ENCODE assay signal across 40 cellular contexts in the genomic region with DNA sequence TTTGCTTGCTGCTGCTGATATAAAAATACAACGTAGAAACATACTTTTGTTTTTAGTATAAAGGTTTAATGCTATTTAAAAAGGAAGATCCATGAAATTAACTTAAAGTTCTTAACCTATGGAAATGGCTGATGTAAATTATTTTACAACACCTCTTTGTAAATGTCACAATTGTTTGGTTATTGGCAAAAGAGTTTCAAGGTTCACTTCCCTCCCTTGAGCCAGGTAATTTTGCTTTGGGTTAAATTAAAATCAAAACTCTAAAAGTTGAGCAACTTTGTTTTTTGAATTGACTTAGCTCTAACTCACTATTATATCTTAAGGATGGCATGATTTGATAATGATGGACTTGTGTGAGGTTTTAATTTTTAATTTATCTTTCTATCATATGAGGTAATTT. TPM values are rescaled to one million over a fixed set of nuclear protein-coding genes. Genes with fewer than 3 reads are reported as not detected.
"Had no signal": no experiment of that assay in that cellular context is flagged by ENCODE, and none has a peak within 500 bp of the region (broad histone marks: within the 10 kb centered on the region; RNA-seq: fewer than 3 reads in every experiment).

No MANE protein-coding gene starts in this region.

- H3K4me1 Mint-ChIP-seq: activated B cell treated with CpG ODN at 0.5 μM for 24 hours; activated CD4-positive, alpha-beta T cell treated with anti-CD3 and anti-CD28 coated beads, Interleukin-2, amount 10 ng/mL, durations not matched to agents 24 days and 14 days; activated naive CD8-positive, alpha-beta T cell treated with anti-CD3 and anti-CD28 coated beads for 36 hours; activated T-helper 17 cell treated with anti-CD3 and anti-CD28 coated beads, Interleukin-2, amount 50 U/mL, for 72 hours had no signal

- H3K36me3 Mint-ChIP-seq: activated CD4-positive, alpha-beta memory T cell treated with anti-CD3 and anti-CD28 coated beads for 36 hours; activated naive CD8-positive, alpha-beta T cell treated with anti-CD3 and anti-CD28 coated beads for 36 hours had no signal

- DNase-seq: activated B cell treated with CpG ODN at 0.5 μM for 24 hours; activated CD4-positive, alpha-beta memory T cell treated with anti-CD3 and anti-CD28 coated beads for 36 hours; activated CD4-positive, alpha-beta T cell treated with anti-CD3 and anti-CD28 coated beads for 4 hours; activated CD4-positive, alpha-beta T cell treated with anti-CD3 and anti-CD28 coated beads, Interleukin-2, amount 10 ng/mL, durations not matched to agents 24 days and 14 days; activated CD4-positive, alpha-beta T cell treated with anti-CD3 and anti-CD28 coated beads, Interleukin-2, amount 50 U/mL, for 1 hour; activated CD4-positive, alpha-beta T cell treated with anti-CD3 and anti-CD28 coated beads, Interleukin-2, amount 50 U/mL, for 4 hours; activated CD4-positive, CD25-positive, alpha-beta regulatory T cell treated with anti-CD3 and anti-CD28 coated beads, Interleukin-2, amount 50 U/mL, for 72 hours; activated CD8-positive, alpha-beta memory T cell treated with anti-CD3 and anti-CD28 coated beads, Interleukin-2, amount 50 U/mL, for 4 hours; activated CD8-positive, alpha-beta T cell treated with anti-CD3 and anti-CD28 coated beads for 36 hours; activated effector memory CD4-positive, alpha-beta T cell treated with anti-CD3 and anti-CD28 coated beads, Interleukin-2, amount 50 U/mL, for 16 hours; activated gamma-delta T cell treated with Interleukin-2 at 50 U/mL for 16 hours; activated naive CD4-positive, alpha-beta T cell; activated naive CD4-positive, alpha-beta T cell treated with anti-CD3 and anti-CD28 coated beads for 36 hours; activated naive CD4-positive, alpha-beta T cell treated with anti-CD3 and anti-CD28 coated beads, Interleukin-2, amount 50 U/mL, for 16 hours; activated naive CD8-positive, alpha-beta T cell treated with anti-CD3 and anti-CD28 coated beads for 36 hours; activated T-cell treated with anti-CD3 and anti-CD28 coated beads for 4 hours; activated T-cell treated with anti-CD3 and anti-CD28 coated beads, Interleukin-2, amount 50 U/mL, for 1 hour; activated T-cell treated with anti-CD3 and anti-CD28 coated beads, Interleukin-2, amount 50 U/mL, for 4 hours; activated T-cell treated with anti-CD3 and anti-CD28 coated beads, Interleukin-2, amount 50 U/mL, for 72 hours; adrenal gland; amniotic stem cell; aorta; body of pancreas; brain microvascular endothelial cell; central memory CD4-positive, alpha-beta T cell; T-helper 1 cell; T-helper 2 cell; T-helper 9 cell had no signal

- H3K4me3 ChIP-seq: adrenal gland, body of pancreas, breast epithelium had no signal

- H3K9me3 Mint-ChIP-seq: activated B cell treated with CpG ODN at 0.5 μM for 24 hours; activated CD4-positive, alpha-beta memory T cell treated with anti-CD3 and anti-CD28 coated beads for 36 hours; activated CD4-positive, alpha-beta T cell treated with anti-CD3 and anti-CD28 coated beads, Interleukin-2, amount 10 ng/mL, durations not matched to agents 24 days and 14 days; activated CD8-positive, alpha-beta T cell treated with anti-CD3 and anti-CD28 coated beads for 36 hours; activated naive CD4-positive, alpha-beta T cell treated with anti-CD3 and anti-CD28 coated beads for 36 hours; activated T-cell treated with anti-CD3 and anti-CD28 coated beads, Interleukin-2, amount 50 U/mL, for 4 hours; activated T-helper 17 cell treated with anti-CD3 and anti-CD28 coated beads, Interleukin-2, amount 50 U/mL, for 72 hours; T-helper 1 cell treated with Interleukin-12 subunit alpha and Interleukin-12 subunit beta and Interleukin-4 antibody, amounts not matched to agents 30 μg/mL and 1 μg/mL, for 36 hours had no signal

- H3K4me1 ChIP-seq: adrenal gland, body of pancreas, breast epithelium had no signal

- H3K36me3 ChIP-seq: adrenal gland, brain microvascular endothelial cell, breast epithelium had no signal

- H3K27me3 Mint-ChIP-seq: activated B cell treated with CpG ODN at 0.5 μM for 24 hours; activated CD4-positive, alpha-beta memory T cell treated with anti-CD3 and anti-CD28 coated beads for 36 hours; activated CD4-positive, alpha-beta T cell treated with anti-CD3 and anti-CD28 coated beads, Interleukin-2, amount 10 ng/mL, durations not matched to agents 24 days and 14 days; activated CD8-positive, alpha-beta T cell treated with anti-CD3 and anti-CD28 coated beads for 36 hours; activated naive CD8-positive, alpha-beta T cell treated with anti-CD3 and anti-CD28 coated beads for 36 hours had no signal

- ATAC-seq: activated CD8-positive, alpha-beta T cell treated with anti-CD3 and anti-CD28 coated beads for 36 hours; activated naive CD4-positive, alpha-beta T cell treated with anti-CD3 and anti-CD28 coated beads, Interleukin-2, amount 50 U/mL, for 72 hours; activated T-cell treated with anti-CD3 and anti-CD28 coated beads, Interleukin-2, amount 50 U/mL, for 4 hours; activated T-cell treated with anti-CD3 and anti-CD28 coated beads, Interleukin-2, amount 50 U/mL, for 72 hours; activated T-helper 17 cell treated with anti-CD3 and anti-CD28 coated beads, Interleukin-2, amount 50 U/mL, for 72 hours; body of pancreas had no signal

- H3K27ac ChIP-seq: adrenal gland, body of pancreas, brain microvascular endothelial cell, breast epithelium, VCaP had no signal

- H3K27ac Mint-ChIP-seq: activated B cell treated with CpG ODN at 0.5 μM for 24 hours; activated CD4-positive, alpha-beta memory T cell treated with anti-CD3 and anti-CD28 coated beads for 36 hours; activated CD4-positive, alpha-beta T cell treated with anti-CD3 and anti-CD28 coated beads, Interleukin-2, amount 10 ng/mL, durations not matched to agents 24 days and 14 days; activated CD8-positive, alpha-beta T cell treated with anti-CD3 and anti-CD28 coated beads for 36 hours; activated naive CD4-positive, alpha-beta T cell treated with anti-CD3 and anti-CD28 coated beads for 36 hours; activated naive CD4-positive, alpha-beta T cell treated with anti-CD3 and anti-CD28 coated beads, Interleukin-2, amount 50 U/mL, for 72 hours; activated naive CD8-positive, alpha-beta T cell treated with anti-CD3 and anti-CD28 coated beads for 36 hours; activated T-cell treated with anti-CD3 and anti-CD28 coated beads, Interleukin-2, amount 50 U/mL, for 72 hours; activated T-helper 1 cell treated with anti-CD3 and anti-CD28 coated beads, Interleukin-12 subunit alpha, Interleukin-12 subunit beta, Interleukin-2, Interleukin-4 antibody, amounts not matched to agents 30 ng/mL and 10 ng/mL and 1 ng/mL, durations not matched to agents 14 hours and 24 hours and 36 hours; activated T-helper 17 cell treated with anti-CD3 and anti-CD28 coated beads, Interleukin-2, amount 50 U/mL, for 72 hours; T-helper 1 cell treated with Interleukin-12 subunit alpha and Interleukin-12 subunit beta and Interleukin-4 antibody, amounts not matched to agents 30 μg/mL and 1 μg/mL, for 36 hours; T-helper 2 cell treated with Interferon-gamma antibody and Interleukin-4, amounts not matched to agents 5 μg/mL and 100 μg/mL, for 36 hours had no signal

- FAIRE-seq: astrocyte, TTC549 had no signal

- H3K9me3 ChIP-seq: adrenal gland, body of pancreas had no signal

- H3K27me3 ChIP-seq: adrenal gland, body of pancreas, brain microvascular endothelial cell, breast epithelium had no signal

- H3K4me3 Mint-ChIP-seq: activated B cell treated with CpG ODN at 0.5 μM for 24 hours; activated CD4-positive, alpha-beta memory T cell treated with anti-CD3 and anti-CD28 coated beads for 36 hours; activated CD4-positive, alpha-beta T cell treated with anti-CD3 and anti-CD28 coated beads, Interleukin-2, amount 10 ng/mL, durations not matched to agents 24 days and 14 days; activated CD8-positive, alpha-beta T cell treated with anti-CD3 and anti-CD28 coated beads for 36 hours; activated naive CD4-positive, alpha-beta T cell treated with anti-CD3 and anti-CD28 coated beads for 36 hours; activated naive CD8-positive, alpha-beta T cell treated with anti-CD3 and anti-CD28 coated beads for 36 hours; activated T-cell treated with anti-CD3 and anti-CD28 coated beads, Interleukin-2, amount 50 U/mL, for 4 hours; activated T-cell treated with anti-CD3 and anti-CD28 coated beads, Interleukin-2, amount 50 U/mL, for 72 hours; activated T-helper 1 cell treated with anti-CD3 and anti-CD28 coated beads, Interleukin-12 subunit alpha, Interleukin-12 subunit beta, Interleukin-2, Interleukin-4 antibody, amounts not matched to agents 30 ng/mL and 10 ng/mL and 1 ng/mL, durations not matched to agents 14 hours and 24 hours and 36 hours; activated T-helper 17 cell treated with anti-CD3 and anti-CD28 coated beads, Interleukin-2, amount 50 U/mL, for 72 hours; T-helper 1 cell treated with Interleukin-12 subunit alpha and Interleukin-12 subunit beta and Interleukin-4 antibody, amounts not matched to agents 30 μg/mL and 1 μg/mL, for 36 hours; T-helper 2 cell treated with Interferon-gamma antibody and Interleukin-4, amounts not matched to agents 5 μg/mL and 100 μg/mL, for 36 hours had no signal

RNA-seq across cellular contexts. Expression of gene CYP2C18, which starts 39.2 kb away (rescaled TPM):
- total RNA-seq: activated B cell treated with CpG ODN at 0.5 μM for 24 hours; activated CD8-positive, alpha-beta memory T cell treated with anti-CD3 and anti-CD28 coated beads for 36 hours; activated CD8-positive, alpha-beta T cell treated with anti-CD3 and anti-CD28 coated beads for 36 hours; activated naive CD8-positive, alpha-beta T cell treated with anti-CD3 and anti-CD28 coated beads for 36 hours; activated T-cell treated with anti-CD3 and anti-CD28 coated beads, Interleukin-2, amount 50 U/mL, for 4 hours; adrenal gland; aorta; astrocyte; breast epithelium; cardiac septum; cerebellum had no signal
